ENCODE assay signal across 11 cellular contexts in the genomic region with DNA sequence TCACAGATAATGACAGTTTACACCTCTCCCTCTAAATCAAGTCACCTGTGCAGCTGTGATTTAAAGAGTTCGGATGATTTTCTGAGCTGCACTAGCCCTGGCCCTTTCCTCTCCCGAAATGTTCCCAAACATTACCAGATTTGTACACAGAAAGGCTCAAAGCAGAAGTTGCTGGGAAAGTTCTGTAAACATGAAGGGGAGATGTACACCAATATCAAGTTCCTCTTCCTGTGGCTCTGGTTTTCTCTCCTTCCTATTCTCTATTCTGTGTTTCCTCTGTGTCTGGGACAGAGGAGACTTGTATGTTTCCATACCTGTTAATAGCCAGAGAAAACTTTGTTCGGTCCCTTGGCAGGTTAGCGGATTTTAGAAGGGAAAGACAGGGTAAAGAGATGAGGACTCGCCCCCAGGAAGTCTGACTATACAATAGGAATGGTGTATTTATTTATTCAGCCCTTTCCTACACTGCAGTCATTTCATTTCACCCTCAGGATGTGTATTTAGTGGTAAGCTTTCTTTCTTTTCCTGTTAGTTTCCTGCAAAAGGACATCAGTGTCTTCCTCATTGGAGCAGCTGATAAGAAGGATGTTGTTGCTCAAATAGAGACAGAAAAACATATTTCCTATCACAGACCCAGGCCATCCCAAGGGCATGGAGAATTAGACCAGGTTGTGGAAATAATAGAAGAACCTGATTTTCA. TPM values are rescaled to one million over a fixed set of nuclear protein-coding genes. Genes with fewer than 3 reads are reported as not detected.
DNase-seq lines count a peak whose midpoint lies in the region; ATAC-seq and TF ChIP-seq lines count a peak whose summit lies in the region.
"Had no signal": no experiment of that assay in that cellular context is flagged by ENCODE, and none has a peak within 500 bp of the region (broad histone marks: within the 10 kb centered on the region; RNA-seq: fewer than 3 reads in every experiment).

No MANE protein-coding gene starts in this region.

- no peaks in the 10 kb centered on the region for H3K27me3 ChIP-seq in SU-DHL-6 (ENCODE audit: low read length)

- TF ChIP-seq CTCF in SU-DHL-6 (IDR thresholded peaks at IDR 0.05; ENCODE audit: insufficient read depth, low read length, poor library complexity, severe bottlenecking): no peak

- H2AFZ ChIP-seq in SU-DHL-6 (ENCODE audit: low read depth, low read length, severe bottlenecking): peak overlapping the region; percentile 37

- H4K20me1 ChIP-seq in SU-DHL-6 (ENCODE audit: low read depth, low read length): no peaks in the 10 kb centered on the region

- no peaks in the 10 kb centered on the region for H3K9me3 ChIP-seq in SU-DHL-6 (ENCODE audit: insufficient read depth, low read length)

- H3K4me3 ChIP-seq in SU-DHL-6 (ENCODE audit: insufficient read depth, low read length, poor library complexity, severe bottlenecking): no peak overlapping the region

- no peaks in the 10 kb centered on the region for H3K9me2 ChIP-seq in SU-DHL-6 (replicated peaks; ENCODE audit: insufficient read depth, low read length)

- ATAC-seq in stimulated activated effector memory CD8-positive, alpha-beta T cell treated with anti-CD3 and anti-CD28 coated beads, Interleukin-12 subunit alpha, Interleukin-12 subunit beta, amount 100 ng/mL, for 72 hours: no peak

- H3K9ac ChIP-seq in SU-DHL-6 (ENCODE audit: low read length): no peak overlapping the region

- H3K27me3 Mint-ChIP-seq in immature natural killer cell (ENCODE audit: low read depth in 3 of 3): peaks cover 0 to 6% (median 6%) of the 10 kb centered on the region in 3 donors
- H3K27me3 Mint-ChIP-seq: activated CD4-positive, alpha-beta memory T cell treated with anti-CD3 and anti-CD28 coated beads, Interleukin-2, amount 10 ng/mL, durations not matched to agents 7 days and 5 days had no signal

- H3K27ac ChIP-seq in SU-DHL-6 (ENCODE audit: low read depth, low read length): no peak overlapping the region
- H3K27ac ChIP-seq: 22Rv1 had no signal

- peaks cover 63% of the 10 kb centered on the region for H3K4me1 Mint-ChIP-seq in stimulated activated effector memory CD8-positive, alpha-beta T cell treated with anti-CD3 and anti-CD28 coated beads, Interleukin-12 subunit alpha, Interleukin-12 subunit beta, amount 100 ng/mL, for 72 hours
- no peaks in the 10 kb centered on the region for H3K4me1 Mint-ChIP-seq in immature natural killer cell

- H3K36me3 ChIP-seq in SU-DHL-6 (ENCODE audit: low read length): no peaks in the 10 kb centered on the region

- H3K27ac Mint-ChIP-seq in stimulated activated effector memory CD8-positive, alpha-beta T cell treated with anti-CD3 and anti-CD28 coated beads, Interleukin-12 subunit alpha, Interleukin-12 subunit beta, amount 100 ng/mL, for 72 hours: peak overlapping the region; percentile 93
- no peak overlapping the region for H3K27ac Mint-ChIP-seq in immature natural killer cell

- no peaks in the 10 kb centered on the region for H3F3A ChIP-seq in SU-DHL-6 (ENCODE audit: insufficient read depth)

- DNase-seq in DMS153 treated with DMSO at 0.1 percent for 48 hours (lab: John Stamatoyannopoulos, UW; ENCODE audit: unreplicated experiment) (peak; percentile 11), DMS153 (lab: John Stamatoyannopoulos, UW) (no peak), germinal center (ENCODE audit: low spot score) (peak; percentile 14), DMS53 (lab: John Stamatoyannopoulos, UW) (no peak), immature natural killer cell (no peak), NCI-H1694 treated with DMSO at 0.1 percent for 48 hours (lab: John Stamatoyannopoulos, UW) (no peak)
- no peak for DNase-seq in stimulated activated effector memory CD8-positive, alpha-beta T cell treated with anti-CD3 and anti-CD28 coated beads, Interleukin-12 subunit alpha, Interleukin-12 subunit beta, amount 100 ng/mL, for 72 hours (ENCODE audit: low spot score in 2 of 2)
- DNase-seq: activated CD4-positive, alpha-beta memory T cell treated with anti-CD3 and anti-CD28 coated beads, Interleukin-2, amount 10 ng/mL, durations not matched to agents 7 days and 5 days; stimulated activated CD4-positive, alpha-beta T cell treated with anti-CD3 and anti-CD28 coated beads, Interleukin-4, amount 100 ng/mL, for 4 hours had no signal

- H3K4me2 ChIP-seq in SU-DHL-6 (ENCODE audit: low read depth, low read length, poor library complexity, severe bottlenecking): peak overlapping the region; percentile 26

- no peak overlapping the region for H3K4me3 Mint-ChIP-seq in stimulated activated effector memory CD8-positive, alpha-beta T cell treated with anti-CD3 and anti-CD28 coated beads, Interleukin-12 subunit alpha, Interleukin-12 subunit beta, amount 100 ng/mL, for 72 hours
- H3K4me3 Mint-ChIP-seq in immature natural killer cell: no peak overlapping the region
- H3K4me3 Mint-ChIP-seq: activated CD4-positive, alpha-beta memory T cell treated with anti-CD3 and anti-CD28 coated beads, Interleukin-2, amount 10 ng/mL, durations not matched to agents 7 days and 5 days had no signal

- H3K9me3 Mint-ChIP-seq in stimulated activated effector memory CD8-positive, alpha-beta T cell treated with anti-CD3 and anti-CD28 coated beads, Interleukin-12 subunit alpha, Interleukin-12 subunit beta, amount 100 ng/mL, for 72 hours: no peaks in the 10 kb centered on the region
- no peaks in the 10 kb centered on the region for H3K9me3 Mint-ChIP-seq in immature natural killer cell
- H3K9me3 Mint-ChIP-seq: activated CD4-positive, alpha-beta memory T cell treated with anti-CD3 and anti-CD28 coated beads, Interleukin-2, amount 10 ng/mL, durations not matched to agents 7 days and 5 days had no signal

- peaks cover 5% of the 10 kb centered on the region for H3K36me3 Mint-ChIP-seq in stimulated activated effector memory CD8-positive, alpha-beta T cell treated with anti-CD3 and anti-CD28 coated beads, Interleukin-12 subunit alpha, Interleukin-12 subunit beta, amount 100 ng/mL, for 72 hours
- H3K36me3 Mint-ChIP-seq in immature natural killer cell: no peaks in the 10 kb centered on the region

- no peaks in the 10 kb centered on the region for H3K79me2 ChIP-seq in SU-DHL-6 (ENCODE audit: insufficient read depth, low read length)

RNA-seq across cellular contexts. Expression of a gene that starts 7.6 kb away (rescaled TPM):
- 10 to 100 TPM; 14.1 to 32.4 (median 17.7) TPM for polyA plus RNA-seq in immature natural killer cell

RNA-seq across cellular contexts. Expression of a gene that starts 24.8 kb away (rescaled TPM):
- 10 to 100 TPM; 10.3 to 26.2 (median 16.3) TPM for polyA plus RNA-seq in immature natural killer cell

Comparison
In these comparisons a context has a peak if more than half of its experiments do, and no peak if none do; other contexts are left out.
1. DNase-seq: peak in DMS153 treated with DMSO at 0.1 percent for 48 hours (single experiment) and germinal center (single experiment); none in DMS153 (single experiment), stimulated activated effector memory CD8-positive, alpha-beta T cell treated with anti-CD3 and anti-CD28 coated beads, Interleukin-12 subunit alpha, Interleukin-12 subunit beta, amount 100 ng/mL, for 72 hours (0 of 2), DMS53 (single experiment), immature natural killer cell (0 of 3) and NCI-H1694 treated with DMSO at 0.1 percent for 48 hours (single experiment).